ENCODE assay signal across 11 cellular contexts in genomic region chr7:95730493-95731280, GRCh38. TPM values are rescaled to one million over a fixed set of nuclear protein-coding genes. Genes with fewer than 3 reads are reported as not detected.
"Had no signal": no experiment of that assay in that cellular context is flagged by ENCODE, and none has a peak within 500 bp of the region (broad histone marks: within the 10 kb centered on the region; RNA-seq: fewer than 3 reads in every experiment).

No MANE protein-coding gene starts in this region.

- H3K4me1 Mint-ChIP-seq: activated CD4-positive, alpha-beta memory T cell treated with anti-CD3 and anti-CD28 coated beads, Interleukin-2, amount 10 ng/mL, durations not matched to agents 7 days and 5 days; activated naive CD4-positive, alpha-beta T cell treated with anti-CD3 and anti-CD28 coated beads, Interleukin-2, amount 10 ng/mL, durations not matched to agents 7 days and 5 days; stimulated activated naive B cell treated with anti-CD40 and anti-IgM and Interleukin-4, amounts not matched to agents 10 μg/mL and 1 μg/mL and 100 μg/mL, for 72 hours; WTC11 had no signal

- H3K36me3 ChIP-seq: lower lobe of right lung, neural progenitor cell had no signal

- H3K27me3 ChIP-seq: neural progenitor cell had no signal

- H3K4me3 Mint-ChIP-seq: activated CD4-positive, alpha-beta memory T cell treated with anti-CD3 and anti-CD28 coated beads, Interleukin-2, amount 10 ng/mL, durations not matched to agents 7 days and 5 days; activated naive CD4-positive, alpha-beta T cell treated with anti-CD3 and anti-CD28 coated beads, Interleukin-2, amount 10 ng/mL, durations not matched to agents 7 days and 5 days; activated T-cell treated with anti-CD3 and anti-CD28 coated beads, Interleukin-2, amount 50 U/mL, for 24 hours; endodermal cell; neural progenitor cell; stimulated activated naive B cell treated with anti-CD40 and anti-IgM and Interleukin-4, amounts not matched to agents 10 μg/mL and 1 μg/mL and 100 μg/mL, for 72 hours; WTC11 had no signal

- H3K27ac Mint-ChIP-seq: activated CD4-positive, alpha-beta memory T cell treated with anti-CD3 and anti-CD28 coated beads, Interleukin-2, amount 10 ng/mL, durations not matched to agents 7 days and 5 days; activated naive CD4-positive, alpha-beta T cell treated with anti-CD3 and anti-CD28 coated beads, Interleukin-2, amount 10 ng/mL, durations not matched to agents 7 days and 5 days; activated T-cell treated with anti-CD3 and anti-CD28 coated beads, Interleukin-2, amount 50 U/mL, for 24 hours; endodermal cell; neural progenitor cell; stimulated activated naive B cell treated with anti-CD40 and anti-IgM and Interleukin-4, amounts not matched to agents 10 μg/mL and 1 μg/mL and 100 μg/mL, for 72 hours; WTC11 had no signal

- H3K4me1 ChIP-seq: lower lobe of right lung had no signal

- DNase-seq: activated CD4-positive, alpha-beta memory T cell treated with anti-CD3 and anti-CD28 coated beads, Interleukin-2, amount 10 ng/mL, durations not matched to agents 7 days and 5 days; activated CD4-positive, alpha-beta T cell treated with anti-CD3 and anti-CD28 coated beads for 4 hours; activated naive CD4-positive, alpha-beta T cell treated with anti-CD3 and anti-CD28 coated beads, Interleukin-2, amount 10 ng/mL, durations not matched to agents 7 days and 5 days; activated T-cell treated with anti-CD3 and anti-CD28 coated beads, Interleukin-2, amount 50 U/mL, for 24 hours; dorsolateral prefrontal cortex; endodermal cell; lower lobe of right lung; stimulated activated naive B cell treated with anti-CD40 and anti-IgM and Interleukin-4, amounts not matched to agents 10 μg/mL and 1 μg/mL and 100 μg/mL, for 72 hours; trophoblast cell had no signal

- H3K9me3 ChIP-seq: lower lobe of right lung had no signal

- ATAC-seq: lower lobe of right lung; stimulated activated naive B cell treated with anti-CD40 and anti-IgM and Interleukin-4, amounts not matched to agents 10 μg/mL and 1 μg/mL and 100 μg/mL, for 72 hours; WTC11 had no signal

- H3K9me3 Mint-ChIP-seq: activated CD4-positive, alpha-beta memory T cell treated with anti-CD3 and anti-CD28 coated beads, Interleukin-2, amount 10 ng/mL, durations not matched to agents 7 days and 5 days; activated naive CD4-positive, alpha-beta T cell treated with anti-CD3 and anti-CD28 coated beads, Interleukin-2, amount 10 ng/mL, durations not matched to agents 7 days and 5 days; activated T-cell treated with anti-CD3 and anti-CD28 coated beads, Interleukin-2, amount 50 U/mL, for 24 hours; endodermal cell; neural progenitor cell; stimulated activated naive B cell treated with anti-CD40 and anti-IgM and Interleukin-4, amounts not matched to agents 10 μg/mL and 1 μg/mL and 100 μg/mL, for 72 hours; WTC11 had no signal

- H3K27ac ChIP-seq: dorsolateral prefrontal cortex, lower lobe of right lung, neural progenitor cell had no signal

- H3K4me3 ChIP-seq: dorsolateral prefrontal cortex, lower lobe of right lung, neural progenitor cell had no signal

- H3K27me3 Mint-ChIP-seq: activated CD4-positive, alpha-beta memory T cell treated with anti-CD3 and anti-CD28 coated beads, Interleukin-2, amount 10 ng/mL, durations not matched to agents 7 days and 5 days; activated naive CD4-positive, alpha-beta T cell treated with anti-CD3 and anti-CD28 coated beads, Interleukin-2, amount 10 ng/mL, durations not matched to agents 7 days and 5 days; activated T-cell treated with anti-CD3 and anti-CD28 coated beads, Interleukin-2, amount 50 U/mL, for 24 hours had no signal

- H3K36me3 Mint-ChIP-seq: activated naive CD4-positive, alpha-beta T cell treated with anti-CD3 and anti-CD28 coated beads, Interleukin-2, amount 10 ng/mL, durations not matched to agents 7 days and 5 days; neural progenitor cell; stimulated activated naive B cell treated with anti-CD40 and anti-IgM and Interleukin-4, amounts not matched to agents 10 μg/mL and 1 μg/mL and 100 μg/mL, for 72 hours; WTC11 had no signal

RNA-seq across cellular contexts. Expression of gene DYNC1I1, which starts 41.7 kb away (rescaled TPM):
- total RNA-seq: activated CD4-positive, alpha-beta memory T cell treated with anti-CD3 and anti-CD28 coated beads, Interleukin-2, amount 10 ng/mL, durations not matched to agents 7 days and 5 days had no signal
